9 cellular contexts compared by ENCODE assay signal in genomic region chr17:78828470-78829185, GRCh38.
A peak's percentile ranks its signal among the peaks of the same experiment; 100 is the strongest.
DNase-seq lines count a peak whose midpoint lies in the region; ATAC-seq and TF ChIP-seq lines count a peak whose summit lies in the region.
"Had no signal": no experiment of that assay in that cellular context is flagged by ENCODE, and none has a peak within 500 bp of the region (broad histone marks: within the 10 kb centered on the region; RNA-seq: fewer than 3 reads in every experiment).

No MANE protein-coding gene starts in this region.

- H3K4me3 Mint-ChIP-seq in nephron progenitor cell = no peak overlapping the region
- H3K4me3 Mint-ChIP-seq: B cell had no signal

- no peak for TF ChIP-seq CTCF in nephron progenitor cell (IDR thresholded peaks at IDR 0.05)

- H3K27ac Mint-ChIP-seq in nephron progenitor cell = peak overlapping the region; percentile 25
- H3K27ac Mint-ChIP-seq: B cell had no signal

- H3K9me3 Mint-ChIP-seq in nephron progenitor cell = no peaks in the 10 kb centered on the region

- H3K36me3 Mint-ChIP-seq in nephron progenitor cell (ENCODE audit: low read depth) = peaks cover 73% of the 10 kb centered on the region

- H3K27me3 Mint-ChIP-seq in nephron progenitor cell (ENCODE audit: low read depth, poor library complexity) = no peaks in the 10 kb centered on the region
- H3K27me3 Mint-ChIP-seq: B cell had no signal

- H3K4me1 Mint-ChIP-seq in nephron progenitor cell = peaks cover 5% of the 10 kb centered on the region

- no peak for ATAC-seq in HG03108 (IDR thresholded peaks at IDR 0.05; ENCODE audit: unreplicated experiment)
- no peak for ATAC-seq in HG03460 (IDR thresholded peaks at IDR 0.05; ENCODE audit: unreplicated experiment)

- DNase-seq in SIG-M5 treated with dmso at 0.1 percent for 504 hours (lab: John Stamatoyannopoulos, UW; ENCODE audit: unreplicated experiment) (peak; percentile 23), SIG-M5 (lab: John Stamatoyannopoulos, UW) (no peak), Kasumi-1 (lab: John Stamatoyannopoulos, UW) (peak; percentile 74 to 89), astrocyte of the hippocampus (ENCODE audit: low read depth, low spot score) (peak; percentile 49), nephron progenitor cell (no peak), retina (no peak)

Comparison
In these comparisons a context has a peak if more than half of its experiments do, and no peak if none do; other contexts are left out.
1. DNase-seq: peak in SIG-M5 treated with dmso at 0.1 percent for 504 hours (single experiment), Kasumi-1 (2 of 2) and astrocyte of the hippocampus (single experiment); none in SIG-M5 (single experiment), nephron progenitor cell (single experiment) and retina (single experiment).